ENCODE assay signal across 7 cellular contexts in genomic region chr12:92146865-92147264, GRCh38. TPM values are rescaled to one million over a fixed set of nuclear protein-coding genes. Genes with fewer than 3 reads are reported as not detected.
DNase-seq lines count a peak whose midpoint lies in the region; ATAC-seq, FAIRE-seq and TF ChIP-seq lines count a peak whose summit lies in the region.

No MANE protein-coding gene starts in this region.

- DNase-seq in GM23338 (ENCODE audit: low spot score) (no peak), Peyer's patch (no peak), fibroblast of lung (ENCODE audit: low read depth in 2 of 2) (peak in 1 of 2 donors; percentile 67), skeletal muscle cell (ENCODE audit: low read depth) (no peak), GM12892 (ENCODE audit: insufficient read length) (no peak), NCI-H1694 (lab: John Stamatoyannopoulos, UW) (no peak)

- peaks cover 13% of the 10 kb centered on the region; the same call in 1 of the 2 replicates for H3K36me3 ChIP-seq in GM23338 (ENCODE audit: insufficient read depth)
- H3K36me3 ChIP-seq in Peyer's patch = peaks cover 0 to 20% (median 0%) of the 10 kb centered on the region in 3 donors
- H3K36me3 ChIP-seq in fibroblast of lung (ENCODE audit: control insufficient read depth, insufficient read depth, low read length) = no peaks in the 10 kb centered on the region

- TF ChIP-seq POLR2A in Peyer's patch (IDR thresholded peaks at IDR 0.05) (no peak), GM12892 (IDR thresholded peaks at IDR 0.05; ENCODE audit: low read depth, low read length) (no peak)

- H3K4me1 Mint-ChIP-seq in GM23338 = peaks cover 32% of the 10 kb centered on the region

- H3K27me3 ChIP-seq in GM23338 (ENCODE audit: insufficient read depth) (no peaks in the 10 kb centered on the region), Peyer's patch (no peaks in the 10 kb centered on the region), fibroblast of lung (ENCODE audit: control insufficient read depth, insufficient read depth, low read length) (no peaks in the 10 kb centered on the region)

- peak overlapping the region; percentile 98 for H3K4me3 Mint-ChIP-seq in GM23338

- peaks cover 6% of the 10 kb centered on the region; the same call in 2 of the 3 replicates for H3K9me3 Mint-ChIP-seq in GM23338

- peak overlapping the region; percentile 94 for H3K27ac ChIP-seq in GM23338 (ENCODE audit: low read depth)
- H3K27ac ChIP-seq in Peyer's patch = peak overlapping the region in 3 of 4 donors; percentile 94 to 99 (median 96)
- peak overlapping the region; percentile 71 for H3K27ac ChIP-seq in fibroblast of lung (ENCODE audit: insufficient read depth, low read length)

- ATAC-seq in GM23338 = no peak
- ATAC-seq in GM18909 (IDR thresholded peaks at IDR 0.05; ENCODE audit: poor library complexity, unreplicated experiment) = no peak

- H3K9ac ChIP-seq in fibroblast of lung (ENCODE audit: insufficient read depth, low read length) = no peak overlapping the region

- H3F3A ChIP-seq in GM23338 (replicated peaks; ENCODE audit: low read depth) = no peaks in the 10 kb centered on the region

- peaks cover 36% of the 10 kb centered on the region for H3K79me2 ChIP-seq in GM23338 (replicated peaks; ENCODE audit: insufficient read depth)
- H3K79me2 ChIP-seq in fibroblast of lung (ENCODE audit: control insufficient read depth, insufficient read depth, low read length) = peaks cover 34% of the 10 kb centered on the region

- H3K4me3 ChIP-seq in GM23338 (peak overlapping the region; percentile 82), Peyer's patch (peak overlapping the region; percentile 62 to 87 (median 74)), fibroblast of lung (replicated peaks in 1 of 4; ENCODE audit: control extremely low read depth in 1 of 4, insufficient read depth in 1 of 4, low read depth in 3 of 4, low read length in 4 of 4) (peak overlapping the region; percentile 71 to 87 (median 78)), skeletal muscle cell (ENCODE audit: low read depth, low read length) (peak overlapping the region; percentile 75)

- peaks cover 20% of the 10 kb centered on the region for H3K27me3 Mint-ChIP-seq in GM23338 (ENCODE audit: insufficient read depth, low read depth, poor library complexity)

- H3K36me3 Mint-ChIP-seq in GM23338 (ENCODE audit: low read depth) = peaks cover 36% of the 10 kb centered on the region

- H3K9me3 ChIP-seq in Peyer's patch = no peaks in the 10 kb centered on the region
- no peaks in the 10 kb centered on the region for H3K9me3 ChIP-seq in fibroblast of lung (ENCODE audit: control insufficient read depth, insufficient read depth, low read depth, low read length)

- H3K4me2 ChIP-seq in GM23338 (peak overlapping the region; percentile 84), fibroblast of lung (ENCODE audit: extremely low read depth, insufficient read depth, low read length) (peak overlapping the region; percentile 81)

- H4K20me1 ChIP-seq in GM23338 (replicated peaks; ENCODE audit: insufficient read depth) (peaks cover 8% of the 10 kb centered on the region; the same call in 1 of the 2 replicates), fibroblast of lung (ENCODE audit: control insufficient read depth, extremely low read depth, insufficient read depth, low read length) (no peaks in the 10 kb centered on the region)

- H3K27ac Mint-ChIP-seq in GM23338 = peak overlapping the region; percentile 82

- H3K4me1 ChIP-seq in GM23338 (ENCODE audit: insufficient read depth) (peaks cover 27% of the 10 kb centered on the region), Peyer's patch (no peaks in the 10 kb centered on the region), fibroblast of lung (ENCODE audit: control insufficient read depth, extremely low read depth, insufficient read depth, low read length) (no peaks in the 10 kb centered on the region)

- 0 out of 2 replicates have a peak, but pooled peaks cover 4% of the 10 kb centered on the region for H3K9me2 ChIP-seq in GM23338 (ENCODE audit: insufficient read depth)

- H2AFZ ChIP-seq in GM23338 (no peak overlapping the region), fibroblast of lung (ENCODE audit: low read length) (peak overlapping the region; percentile 6)

- TF ChIP-seq CTCF in GM23338 (conservative IDR thresholded peaks at IDR 0.05; ENCODE audit: low read depth in 2 of 2) (no peak), Peyer's patch (IDR thresholded peaks at IDR 0.05) (no peak), fibroblast of lung (conservative IDR thresholded peaks at IDR 0.05 in 1 of 2, IDR thresholded peaks at IDR 0.05 in 1 of 2; ENCODE audit: low read depth in 1 of 2, low read length in 2 of 2) (no peak)

- FAIRE-seq in GM12892 (lab: Jason Lieb, UNC) = no peak

TF ChIP-seq in GM23338, 12 proteins besides CTCF, POLR2A, EP300 and RAD21 (continues in another document):
- no peak for TF ChIP-seq ZNF114 (CRISPR knock-in tag; IDR thresholded peaks at IDR 0.05)
- TF ChIP-seq POLR2AphosphoS5 (IDR thresholded peaks at IDR 0.05; ENCODE audit: low read depth) = no peak
- TF ChIP-seq ETS1 (IDR thresholded peaks at IDR 0.05) = no peak
- no peak for TF ChIP-seq ZNF331 (CRISPR knock-in tag; IDR thresholded peaks at IDR 0.05; ENCODE audit: low read depth)
- no peak for TF ChIP-seq NANOG (IDR thresholded peaks at IDR 0.05; ENCODE audit: borderline replicate concordance)
- no peak for TF ChIP-seq EZH2phosphoT487 (IDR thresholded peaks at IDR 0.05; ENCODE audit: unreplicated experiment)
- TF ChIP-seq STAT1 (IDR thresholded peaks at IDR 0.05; ENCODE audit: unreplicated experiment) = no peak
- no peak for TF ChIP-seq CREB1 (CRISPR knock-in tag; IDR thresholded peaks at IDR 0.05; ENCODE audit: low read depth)
- TF ChIP-seq, protein P1, sequence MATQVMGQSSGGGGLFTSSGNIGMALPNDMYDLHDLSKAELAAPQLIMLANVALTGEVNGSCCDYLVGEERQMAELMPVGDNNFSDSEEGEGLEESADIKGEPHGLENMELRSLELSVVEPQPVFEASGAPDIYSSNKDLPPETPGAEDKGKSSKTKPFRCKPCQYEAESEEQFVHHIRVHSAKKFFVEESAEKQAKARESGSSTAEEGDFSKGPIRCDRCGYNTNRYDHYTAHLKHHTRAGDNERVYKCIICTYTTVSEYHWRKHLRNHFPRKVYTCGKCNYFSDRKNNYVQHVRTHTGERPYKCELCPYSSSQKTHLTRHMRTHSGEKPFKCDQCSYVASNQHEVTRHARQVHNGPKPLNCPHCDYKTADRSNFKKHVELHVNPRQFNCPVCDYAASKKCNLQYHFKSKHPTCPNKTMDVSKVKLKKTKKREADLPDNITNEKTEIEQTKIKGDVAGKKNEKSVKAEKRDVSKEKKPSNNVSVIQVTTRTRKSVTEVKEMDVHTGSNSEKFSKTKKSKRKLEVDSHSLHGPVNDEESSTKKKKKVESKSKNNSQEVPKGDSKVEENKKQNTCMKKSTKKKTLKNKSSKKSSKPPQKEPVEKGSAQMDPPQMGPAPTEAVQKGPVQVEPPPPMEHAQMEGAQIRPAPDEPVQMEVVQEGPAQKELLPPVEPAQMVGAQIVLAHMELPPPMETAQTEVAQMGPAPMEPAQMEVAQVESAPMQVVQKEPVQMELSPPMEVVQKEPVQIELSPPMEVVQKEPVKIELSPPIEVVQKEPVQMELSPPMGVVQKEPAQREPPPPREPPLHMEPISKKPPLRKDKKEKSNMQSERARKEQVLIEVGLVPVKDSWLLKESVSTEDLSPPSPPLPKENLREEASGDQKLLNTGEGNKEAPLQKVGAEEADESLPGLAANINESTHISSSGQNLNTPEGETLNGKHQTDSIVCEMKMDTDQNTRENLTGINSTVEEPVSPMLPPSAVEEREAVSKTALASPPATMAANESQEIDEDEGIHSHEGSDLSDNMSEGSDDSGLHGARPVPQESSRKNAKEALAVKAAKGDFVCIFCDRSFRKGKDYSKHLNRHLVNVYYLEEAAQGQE (IDR thresholded peaks at IDR 0.05; ENCODE audit: unreplicated experiment) = no peak

RNA-seq across cellular contexts. Expression of gene BTG1, which starts 1.2 kb away (rescaled TPM):
- 15.5 and 16.0 TPM in 2 replicates for total RNA-seq in GM23338 (2014; rRNA removed; shearing (Covaris generic))
- 26.8 and 36.2 TPM in 2 replicates for polyA plus RNA-seq in GM23338 (2016; fragmentation: Nextera tagmentation; extraction: Ambion mirVana)
- 100 to 1,000 TPM in 1 of 4 donors, 10 to 100 TPM in 3; 49.2 to 111 (median 69.2) TPM for total RNA-seq in Peyer's patch
- 13.4 and 18.2 TPM in 2 replicates for total RNA-seq in fibroblast of lung
- polyA plus RNA-seq in fibroblast of lung = 23.1 and 32.2 TPM in 2 replicates
- polyA plus RNA-seq in fibroblast of lung (2012) = 30.1 and 33.3 TPM in 2 replicates
- polyA minus RNA-seq in fibroblast of lung (ENCODE audit: low replicate concordance) = 91.7 and 126 TPM in 2 replicates
- 123 TPM for polyA plus RNA-seq in GM12892 (2012; ENCODE audit: missing spikeins)
